10 cellular contexts compared by ENCODE assay signal in genomic region chr11:33368475-33368874, GRCh38. TPM values are rescaled to one million over a fixed set of nuclear protein-coding genes. Genes with fewer than 3 reads are reported as not detected.
"Had no signal": no experiment of that assay in that cellular context is flagged by ENCODE, and none has a peak within 500 bp of the region (broad histone marks: within the 10 kb centered on the region; RNA-seq: fewer than 3 reads in every experiment).

No MANE protein-coding gene starts in this region.

RNA-seq across cellular contexts. Expression of gene KIAA1549L, which starts 7.4 kb away (rescaled TPM):
- total RNA-seq: activated naive CD4-positive, alpha-beta T cell treated with anti-CD3 and anti-CD28 coated beads for 36 hours; activated naive CD4-positive, alpha-beta T cell treated with anti-CD3 and anti-CD28 coated beads, Interleukin-2, amount 50 U/mL, for 72 hours; activated naive CD8-positive, alpha-beta T cell treated with anti-CD3 and anti-CD28 coated beads for 36 hours; activated naive CD8-positive, alpha-beta T cell treated with anti-CD3 and anti-CD28 coated beads, Interleukin-2, amount 10 ng/mL, durations not matched to agents 7 days and 5 days; activated T-cell treated with anti-CD3 and anti-CD28 coated beads, Interleukin-2, amount 50 U/mL, for 4 hours; activated T-cell treated with anti-CD3 and anti-CD28 coated beads, Interleukin-2, amount 50 U/mL, for 72 hours; activated T-helper 1 cell treated with anti-CD3 and anti-CD28 coated beads, Interleukin-12 subunit alpha, Interleukin-12 subunit beta, Interleukin-2, Interleukin-4 antibody, amounts not matched to agents 30 ng/mL and 10 ng/mL and 1 ng/mL, durations not matched to agents 14 hours and 24 hours and 36 hours; activated T-helper 17 cell treated with anti-CD3 and anti-CD28 coated beads, Interleukin-2, amount 50 U/mL, for 72 hours; activated T-helper 2 cell treated with anti-CD3 and anti-CD28 coated beads, Interferon-gamma antibody, Interleukin-2, Interleukin-4, amounts not matched to agents 10 μg/mL and 5 μg/mL and 100 μg/mL, durations not matched to agents 14 hours and 24 hours and 36 hours; ascending aorta had no signal
